In genomic region chr5:11904270-11904906, GRCh38 we compare ENCODE assay signal across 8 cellular contexts. TPM values are rescaled to one million over a fixed set of nuclear protein-coding genes. Genes with fewer than 3 reads are reported as not detected.
DNase-seq lines count a peak whose midpoint lies in the region; ATAC-seq and TF ChIP-seq lines count a peak whose summit lies in the region.

CTNND2 (minus strand) TSS chr5:11904446; CDS start chr5:11903853, 593 bp downstream.

- no peak for TF ChIP-seq POLR2A in vagina (IDR thresholded peaks at IDR 0.05)

- ATAC-seq in HG03565 (IDR thresholded peaks at IDR 0.05; ENCODE audit: unreplicated experiment), result peak; percentile 29
- ATAC-seq in left ventricle myocardium superior, result peak; percentile 84
- peak; percentile 32 for ATAC-seq in sciatic nerve
- no peak for ATAC-seq in HG03139 (IDR thresholded peaks at IDR 0.05; ENCODE audit: unreplicated experiment)

- intact Hi-C loops in left ventricle myocardium superior (cut with micrococcal nuclease), result no loop called here
- intact Hi-C loops in sciatic nerve (cut with DNase I), result no loop called here
- intact Hi-C loops in vagina (cut with DNase I), result no loop called here

- H3F3A ChIP-seq in DOHH2 (ENCODE audit: control insufficient read depth, insufficient read depth), result no peaks in the 10 kb centered on the region

- H3K36me3 ChIP-seq in DOHH2 (ENCODE audit: control insufficient read depth, low read length) (no peaks in the 10 kb centered on the region), vagina (no peaks in the 10 kb centered on the region)

- H3K9me3 ChIP-seq in DOHH2 (ENCODE audit: control insufficient read depth, insufficient read depth, low read length) (no peaks in the 10 kb centered on the region), vagina (no peaks in the 10 kb centered on the region)

- H3K4me1 ChIP-seq in DOHH2 (ENCODE audit: control insufficient read depth, low read length) (peaks cover 9% of the 10 kb centered on the region; the same call in 1 of the 2 replicates), vagina (no peaks in the 10 kb centered on the region)

- peak within 1 kb of the TSS; percentile 27; the same call in 1 of the 2 replicates for H3K27ac ChIP-seq in DOHH2 (ENCODE audit: low read depth, low read length)
- no peak within 1 kb of the TSS for H3K27ac ChIP-seq in vagina

- peak; percentile 59 for DNase-seq in T1000 (lab: John Stamatoyannopoulos, UW)
- peak; percentile 53 for DNase-seq in left ventricle myocardium superior
- DNase-seq in sciatic nerve (ENCODE audit: low spot score), result no peak
- no peak for DNase-seq in amniotic stem cell (lab: John Stamatoyannopoulos, UW)
- DNase-seq in vagina (ENCODE audit: extremely low spot score in 2 of 2), result no peak

- no peaks in the 10 kb centered on the region for H4K20me1 ChIP-seq in DOHH2 (ENCODE audit: control insufficient read depth, insufficient read depth, low read depth, low read length)

- H3K27me3 ChIP-seq in DOHH2 (ENCODE audit: control insufficient read depth, low read length) (no peaks in the 10 kb centered on the region), vagina (no peaks in the 10 kb centered on the region)

- H3K4me2 ChIP-seq in DOHH2 (ENCODE audit: low read length), result peak within 1 kb of the TSS; percentile 54

- H3K9me2 ChIP-seq in DOHH2 (replicated peaks; ENCODE audit: control insufficient read depth, low read length), result no peaks in the 10 kb centered on the region

- H3K4me3 ChIP-seq in DOHH2 (ENCODE audit: low read length) (peak within 1 kb of the TSS; percentile 74), vagina (peak within 1 kb of the TSS in 1 of 2 donors; percentile 18)

- no peak for TF ChIP-seq CTCF in DOHH2 (IDR thresholded peaks at IDR 0.05; ENCODE audit: low read depth, low read length, poor library complexity, severe bottlenecking)
- TF ChIP-seq CTCF in vagina (IDR thresholded peaks at IDR 0.05), result no peak

- H3K79me2 ChIP-seq in DOHH2 (ENCODE audit: control insufficient read depth, low read length), result peaks cover 8% of the 10 kb centered on the region; the same call in 1 of the 2 replicates

RNA-seq across cellular contexts. Expression of gene CTNND2, which starts in this region (rescaled TPM):
- total RNA-seq in left ventricle myocardium superior (5.4 TPM), sciatic nerve (10.1 TPM), vagina (1.7 TPM)

Comparison
In these comparisons a context has a peak if more than half of its experiments do, and no peak if none do; other contexts are left out.
1. DNase-seq: peak in T1000 (single experiment) and left ventricle myocardium superior (single experiment); none in sciatic nerve (single experiment), amniotic stem cell (single experiment) and vagina (0 of 2).